28 cellular contexts compared by ENCODE assay signal in the genomic region with DNA sequence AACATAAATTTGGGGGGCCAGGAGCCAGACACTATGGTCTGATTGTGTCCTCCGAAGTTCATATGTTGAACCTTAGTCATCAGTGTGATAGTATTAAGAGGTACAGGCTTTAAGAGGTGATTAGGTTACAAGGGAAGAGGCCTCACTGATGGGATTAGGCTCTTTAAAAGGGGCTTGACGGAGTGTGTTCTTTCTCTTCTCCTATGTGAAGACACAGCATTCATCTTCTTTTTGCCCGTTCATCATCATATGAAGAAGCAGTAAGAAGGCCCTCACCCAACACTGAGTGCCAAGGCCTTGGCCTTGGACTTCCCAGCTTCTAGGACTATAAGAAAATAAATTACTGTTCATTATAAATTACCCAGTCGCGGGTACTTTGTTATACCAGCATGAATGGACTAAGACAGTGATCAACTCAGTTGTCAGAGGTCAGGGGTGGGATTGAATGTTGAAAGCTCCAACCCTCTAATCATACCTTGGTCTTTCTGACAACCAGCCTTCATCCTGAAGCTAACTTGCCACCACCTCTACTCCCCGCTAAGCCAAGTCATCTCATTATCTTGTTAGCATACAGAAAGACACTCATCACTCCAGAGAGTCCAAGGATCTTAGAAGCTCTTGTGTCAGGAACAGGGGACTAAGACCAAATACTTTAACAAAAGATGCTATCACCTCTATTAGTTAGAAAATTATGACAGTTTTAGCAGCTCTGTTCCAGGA.
DNase-seq lines count a peak whose midpoint lies in the region; ATAC-seq and TF ChIP-seq lines count a peak whose summit lies in the region.
"Had no signal": no experiment of that assay in that cellular context is flagged by ENCODE, and none has a peak within 500 bp of the region (broad histone marks: within the 10 kb centered on the region; RNA-seq: fewer than 3 reads in every experiment).

No MANE protein-coding gene starts in this region.

- no peak overlapping the region for H3K18ac ChIP-seq in mesenchymal stem cell (ENCODE audit: low read depth in 1 of 2, low read length in 2 of 2)

- no peak for ATAC-seq in activated naive CD4-positive, alpha-beta T cell treated with anti-CD3 and anti-CD28 coated beads, Interleukin-2, amount 50 U/mL, for 72 hours
- ATAC-seq in GM21515 (IDR thresholded peaks at IDR 0.05; ENCODE audit: unreplicated experiment): no peak
- ATAC-seq in lower lobe of right lung: no peak
- ATAC-seq: naive thymus-derived CD8-positive, alpha-beta T cell; stimulated activated naive B cell treated with anti-CD40 and anti-IgM and Interleukin-4, amounts not matched to agents 10 μg/mL and 1 μg/mL and 100 μg/mL, for 72 hours had no signal

- H3K36me3 Mint-ChIP-seq in activated naive CD4-positive, alpha-beta T cell treated with anti-CD3 and anti-CD28 coated beads, Interleukin-2, amount 50 U/mL, for 24 hours: peaks cover 12% of the 10 kb centered on the region
- H3K36me3 Mint-ChIP-seq in activated naive CD4-positive, alpha-beta T cell treated with anti-CD3 and anti-CD28 coated beads, Interleukin-2, amount 50 U/mL, for 72 hours: peaks cover 5 to 12% of the 10 kb centered on the region in 2 donors

- no peaks in the 10 kb centered on the region for H3K4me1 ChIP-seq in mesenchymal stem cell (ENCODE audit: control insufficient read depth, insufficient read depth, low read depth, low read length)
- H3K4me1 ChIP-seq in lower lobe of right lung: peaks cover 11% of the 10 kb centered on the region

- H3K14ac ChIP-seq in mesenchymal stem cell (ENCODE audit: low read length in 2 of 2): no peak overlapping the region

- peak overlapping the region; percentile 51 for H3K27ac Mint-ChIP-seq in activated naive CD4-positive, alpha-beta T cell treated with anti-CD3 and anti-CD28 coated beads, Interleukin-2, amount 50 U/mL, for 24 hours
- no peak overlapping the region for H3K27ac Mint-ChIP-seq in activated naive CD4-positive, alpha-beta T cell treated with anti-CD3 and anti-CD28 coated beads, Interleukin-2, amount 50 U/mL, for 72 hours
- H3K27ac Mint-ChIP-seq: activated naive CD8-positive, alpha-beta T cell treated with anti-CD3 and anti-CD28 coated beads, Interleukin-2, amount 10 ng/mL, durations not matched to agents 7 days and 5 days; naive thymus-derived CD8-positive, alpha-beta T cell; stimulated activated naive B cell treated with anti-CD40 and anti-IgM and Interleukin-4, amounts not matched to agents 10 μg/mL and 1 μg/mL and 100 μg/mL, for 72 hours had no signal

- H3K4ac ChIP-seq in mesenchymal stem cell (ENCODE audit: low read depth in 1 of 2, low read length in 2 of 2): no peak overlapping the region

- TF ChIP-seq CTCF in NB4 (IDR thresholded peaks at IDR 0.05; ENCODE audit: low read depth, low read length): no peak
- no peak for TF ChIP-seq CTCF in lower lobe of right lung (IDR thresholded peaks at IDR 0.05)

- H3K79me1 ChIP-seq in mesenchymal stem cell (replicated peaks; ENCODE audit: low read length, poor library complexity, severe bottlenecking): no peaks in the 10 kb centered on the region

- H3K9me3 ChIP-seq in mesenchymal stem cell (ENCODE audit: control insufficient read depth, low read length) (no peaks in the 10 kb centered on the region), lower lobe of right lung (no peaks in the 10 kb centered on the region)
- H3K9me3 ChIP-seq: ovary, spleen, thoracic aorta had no signal

- intact Hi-C loops in lower lobe of right lung (cut with DNase I): no loop called here

- H3K9ac ChIP-seq in mesenchymal stem cell (ENCODE audit: low read length): peak overlapping the region; percentile 75
- H3K9ac ChIP-seq: BLaER1 had no signal

- H3K4me2 ChIP-seq in mesenchymal stem cell (ENCODE audit: low read length, poor library complexity, severe bottlenecking): no peak overlapping the region
- H3K4me2 ChIP-seq: BLaER1 had no signal

- H3K4me3 ChIP-seq in NB4 (ENCODE audit: low read depth, low read length): no peak overlapping the region
- H3K4me3 ChIP-seq in mesenchymal stem cell (ENCODE audit: insufficient read depth in 1 of 2, low read depth in 1 of 2, low read length in 2 of 2): no peak overlapping the region
- H3K4me3 ChIP-seq in lower lobe of right lung: no peak overlapping the region
- H3K4me3 ChIP-seq: BLaER1, ovary, spleen, thoracic aorta had no signal

- no peak overlapping the region for H3K23ac ChIP-seq in mesenchymal stem cell (ENCODE audit: low read length in 2 of 2)

- no peak overlapping the region for H2BK5ac ChIP-seq in mesenchymal stem cell (ENCODE audit: low read depth, low read length, poor library complexity, severe bottlenecking)

- H2AK5ac ChIP-seq in mesenchymal stem cell (ENCODE audit: low read length, severe bottlenecking): no peak overlapping the region

- H2AFZ ChIP-seq in mesenchymal stem cell (ENCODE audit: low read depth, low read length): no peak overlapping the region

- DNase-seq in activated naive CD4-positive, alpha-beta T cell treated with anti-CD3 and anti-CD28 coated beads, Interleukin-2, amount 50 U/mL, for 72 hours (ENCODE audit: low spot score in 2 of 2): no peak
- DNase-seq in NB4 (ENCODE audit: low read depth) (no peak), astrocyte of the hippocampus (ENCODE audit: low read depth, low spot score) (peak; percentile 25), mesenchymal stem cell (peak; percentile 10), hepatic stellate cell (ENCODE audit: low spot score) (no peak), lower lobe of right lung (no peak)
- DNase-seq: ACHN; activated CD4-positive, alpha-beta T cell treated with anti-CD3 and anti-CD28 coated beads for 1 hour; activated naive CD8-positive, alpha-beta T cell treated with anti-CD3 and anti-CD28 coated beads, Interleukin-2, amount 10 ng/mL, durations not matched to agents 7 days and 5 days; cerebellar nuclear complex; COR-L47; DMS79 treated with DMSO at 0.1 percent for 48 hours; foreskin melanocyte; midbrain; naive thymus-derived CD8-positive, alpha-beta T cell; NCI-H1092 treated with DMSO at 0.1 percent for 48 hours; NCI-H1930; NCI-H774; ovary; SHP77; spleen; stimulated activated CD4-positive, alpha-beta T cell treated with anti-CD3 and anti-CD28 coated beads, Interleukin-2, amount 100 ng/mL, for 48 hours; stimulated activated naive B cell treated with anti-CD40 and anti-IgM and Interleukin-4, amounts not matched to agents 10 μg/mL and 1 μg/mL and 100 μg/mL, for 72 hours; T-helper 1 cell had no signal

- no peak overlapping the region for H2BK12ac ChIP-seq in mesenchymal stem cell (ENCODE audit: low read length in 2 of 2)

- peaks cover 5 to 54% of the 10 kb centered on the region in 2 experiments for H3K36me3 ChIP-seq in mesenchymal stem cell (ENCODE audit: control insufficient read depth in 1 of 2, insufficient read depth in 2 of 2, low read depth in 1 of 2, low read length in 2 of 2)
- H3K36me3 ChIP-seq in lower lobe of right lung: peaks cover 5% of the 10 kb centered on the region
- H3K36me3 ChIP-seq: ovary, thoracic aorta had no signal

- no peaks in the 10 kb centered on the region for H3K27me3 ChIP-seq in mesenchymal stem cell (ENCODE audit: control insufficient read depth in 1 of 2, insufficient read depth in 1 of 2, low read length in 2 of 2)
- no peaks in the 10 kb centered on the region for H3K27me3 ChIP-seq in lower lobe of right lung (ENCODE audit: low read depth)
- H3K27me3 ChIP-seq: BLaER1, ovary, spleen had no signal

- 86% methylated on average over 4 of the region's 6 CpGs for WGBS in mesenchymal stem cell

- H4K8ac ChIP-seq in mesenchymal stem cell (ENCODE audit: low read length): no peak overlapping the region

- TF ChIP-seq POLR2A in NB4 (IDR thresholded peaks at IDR 0.05; ENCODE audit: extremely low read depth, insufficient read length): peak; percentile 11

- H2BK120ac ChIP-seq in mesenchymal stem cell (ENCODE audit: low read depth, low read length): no peak overlapping the region

- no peaks in the 10 kb centered on the region for H3K9me3 Mint-ChIP-seq in activated naive CD4-positive, alpha-beta T cell treated with anti-CD3 and anti-CD28 coated beads, Interleukin-2, amount 50 U/mL, for 24 hours
- no peaks in the 10 kb centered on the region for H3K9me3 Mint-ChIP-seq in activated naive CD4-positive, alpha-beta T cell treated with anti-CD3 and anti-CD28 coated beads, Interleukin-2, amount 50 U/mL, for 72 hours
- H3K9me3 Mint-ChIP-seq: activated naive CD8-positive, alpha-beta T cell treated with anti-CD3 and anti-CD28 coated beads, Interleukin-2, amount 10 ng/mL, durations not matched to agents 7 days and 5 days; naive thymus-derived CD8-positive, alpha-beta T cell had no signal

- H3K4me1 Mint-ChIP-seq in activated naive CD4-positive, alpha-beta T cell treated with anti-CD3 and anti-CD28 coated beads, Interleukin-2, amount 50 U/mL, for 24 hours: peaks cover 13% of the 10 kb centered on the region

- H3K27me3 Mint-ChIP-seq in activated naive CD4-positive, alpha-beta T cell treated with anti-CD3 and anti-CD28 coated beads, Interleukin-2, amount 50 U/mL, for 24 hours: no peaks in the 10 kb centered on the region
- H3K27me3 Mint-ChIP-seq: activated naive CD8-positive, alpha-beta T cell treated with anti-CD3 and anti-CD28 coated beads, Interleukin-2, amount 10 ng/mL, durations not matched to agents 7 days and 5 days; naive thymus-derived CD8-positive, alpha-beta T cell had no signal

- H2BK15ac ChIP-seq in mesenchymal stem cell (ENCODE audit: low read depth, poor library complexity, severe bottlenecking): no peak overlapping the region

- H3K4me3 Mint-ChIP-seq in activated naive CD4-positive, alpha-beta T cell treated with anti-CD3 and anti-CD28 coated beads, Interleukin-2, amount 50 U/mL, for 24 hours: no peak overlapping the region
- H3K4me3 Mint-ChIP-seq: activated naive CD8-positive, alpha-beta T cell treated with anti-CD3 and anti-CD28 coated beads, Interleukin-2, amount 10 ng/mL, durations not matched to agents 7 days and 5 days; naive thymus-derived CD8-positive, alpha-beta T cell; stimulated activated naive B cell treated with anti-CD40 and anti-IgM and Interleukin-4, amounts not matched to agents 10 μg/mL and 1 μg/mL and 100 μg/mL, for 72 hours had no signal

- peak overlapping the region; percentile 38 for H3K27ac ChIP-seq in mesenchymal stem cell (ENCODE audit: low read length, poor library complexity, severe bottlenecking)
- H3K27ac ChIP-seq in lower lobe of right lung: no peak overlapping the region
- H3K27ac ChIP-seq: BLaER1, ovary, spleen, thoracic aorta had no signal

- no peak overlapping the region for H4K91ac ChIP-seq in mesenchymal stem cell (ENCODE audit: low read length)

Comparison
In these comparisons a context has a peak if more than half of its experiments do, and no peak if none do; other contexts are left out.
1. DNase-seq: peak in astrocyte of the hippocampus (single experiment) and mesenchymal stem cell (single experiment); none in activated naive CD4-positive, alpha-beta T cell treated with anti-CD3 and anti-CD28 coated beads, Interleukin-2, amount 50 U/mL, for 72 hours (0 of 2), NB4 (single experiment), hepatic stellate cell (single experiment) and lower lobe of right lung (single experiment).